24 cellular contexts compared by ENCODE assay signal in the genomic region with DNA sequence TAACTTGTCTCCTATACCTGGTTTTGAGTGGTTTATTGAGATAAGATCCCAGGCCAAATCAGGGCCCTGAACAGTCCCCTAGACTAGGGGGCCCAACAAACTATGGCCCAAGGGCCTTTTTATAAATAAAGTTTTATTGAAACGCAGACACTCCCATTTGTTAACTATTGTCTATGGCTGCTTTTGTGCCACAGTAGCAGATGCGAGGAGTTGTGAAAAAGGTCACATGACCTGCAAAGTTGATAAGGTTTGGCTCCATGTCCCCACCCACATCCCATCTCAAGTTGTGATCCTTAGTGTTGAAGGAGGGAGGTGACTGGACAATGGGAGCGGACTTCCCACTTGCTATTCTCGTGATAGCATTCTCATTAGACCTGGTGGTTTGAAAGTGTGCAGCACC. TPM values are rescaled to one million over a fixed set of nuclear protein-coding genes. Genes with fewer than 3 reads are reported as not detected.
DNase-seq lines count a peak whose midpoint lies in the region; ATAC-seq, FAIRE-seq and TF ChIP-seq lines count a peak whose summit lies in the region.
"Had no signal": no experiment of that assay in that cellular context is flagged by ENCODE, and none has a peak within 500 bp of the region (broad histone marks: within the 10 kb centered on the region; RNA-seq: fewer than 3 reads in every experiment).

No MANE protein-coding gene starts in this region.

- no peaks in the 10 kb centered on the region for H3K27me3 ChIP-seq in breast epithelium
- H3K27me3 ChIP-seq in GM12878 (replicated peaks in 1 of 2; ENCODE audit: control insufficient read depth in 2 of 2, insufficient read depth in 2 of 2, low read length in 1 of 2), result no peaks in the 10 kb centered on the region; a peak in 1 of 4 replicates
- H3K27me3 ChIP-seq in endodermal cell (ENCODE audit: control insufficient read depth, insufficient read depth, low read length, poor library complexity, severe bottlenecking), result no peaks in the 10 kb centered on the region
- H3K27me3 ChIP-seq in PC-9 (ENCODE audit: insufficient read depth, low read depth), result peaks cover 13% of the 10 kb centered on the region
- H3K27me3 ChIP-seq: BE2C; BLaER1 treated with 17β-estradiol and CSF1 and Interleukin-3, amounts not matched to agents 10 nM and 100 nM had no signal

- CTCF ChIA-PET in MCF 10A (lab: Yijun Ruan, JAX), result interaction anchor here (1.0 to 5.9 kb wide), 3 partner anchors 12 to 16 kb away, joined by 3 to 68 read pairs (median 4); no protein-coding TSS in a partner anchor
- CTCF ChIA-PET in GM12878 (lab: Yijun Ruan, JAX), result no interaction called here
- CTCF ChIA-PET in PC-9 (lab: Charles Lee), result no interaction called here

- H3K9me3 ChIP-seq in breast epithelium (no peaks in the 10 kb centered on the region), GM12878 (replicated peaks; ENCODE audit: control insufficient read depth, insufficient read depth, low read length) (no peaks in the 10 kb centered on the region; the same call in 2 of the 3 replicates), endodermal cell (ENCODE audit: control insufficient read depth, low read length) (peaks cover 7% of the 10 kb centered on the region), PC-9 (ENCODE audit: insufficient read depth, low read depth) (no peaks in the 10 kb centered on the region; the same call in 1 of the 2 replicates)
- H3K9me3 ChIP-seq: BE2C had no signal

- H2AFZ ChIP-seq in GM12878 (ENCODE audit: control insufficient read depth, low read depth, low read length), result no peak overlapping the region
- no peak overlapping the region for H2AFZ ChIP-seq in PC-9
- H2AFZ ChIP-seq: GM23248 had no signal

- SMC1A ChIA-PET in GM12878 (lab: Charles Lee; ENCODE audit: uncharacterized antibody, unreplicated experiment), result no interaction called here

- intact Hi-C loops in MCF 10A (cut with micrococcal nuclease), result no loop called here
- intact Hi-C loops in breast epithelium (cut with DNase I; ENCODE audit: low total_unique reads), result no loop called here
- intact Hi-C loops in GM12878 (cut with micrococcal nuclease; ENCODE audit: unreplicated experiment), result no loop called here
- intact Hi-C loops in PC-9 (cut with micrococcal nuclease; ENCODE audit: unreplicated experiment), result no loop called here

- H3K9me3 Mint-ChIP-seq in MCF 10A (ENCODE audit: unreplicated experiment), result peaks cover 11% of the 10 kb centered on the region
- H3K9me3 Mint-ChIP-seq in endodermal cell, result peaks cover 24% of the 10 kb centered on the region

- no peak overlapping the region for H3K4me3 ChIP-seq in breast epithelium
- no peak overlapping the region for H3K4me3 ChIP-seq in GM12878
- no peak overlapping the region for H3K4me3 ChIP-seq in endodermal cell (ENCODE audit: low read length)
- no peak overlapping the region for H3K4me3 ChIP-seq in PC-9
- H3K4me3 ChIP-seq: A549; BLaER1 treated with 17β-estradiol and CSF1 and Interleukin-3, amounts not matched to agents 10 nM and 100 nM; GM23248 had no signal

- RAD21 ChIA-PET in GM12878 (lab: Charles Lee; ENCODE audit: unreplicated experiment), result no interaction called here

- H3K9ac ChIP-seq in GM12878 (ENCODE audit: control insufficient read depth, insufficient read depth, low read length) (no peak overlapping the region), endodermal cell (ENCODE audit: extremely low read depth, low read length, poor library complexity, severe bottlenecking) (no peak overlapping the region)
- H3K9ac ChIP-seq: BLaER1 treated with 17β-estradiol and CSF1 and Interleukin-3, amounts not matched to agents 10 nM and 100 nM; GM23248 had no signal

- peaks cover 0 to 8% of the 10 kb centered on the region in 2 donors for H3K4me1 ChIP-seq in breast epithelium
- no peaks in the 10 kb centered on the region for H3K4me1 ChIP-seq in GM12878 (ENCODE audit: control insufficient read depth, insufficient read depth, low read length)
- no peaks in the 10 kb centered on the region for H3K4me1 ChIP-seq in endodermal cell (ENCODE audit: control insufficient read depth, insufficient read depth, low read length)
- no peaks in the 10 kb centered on the region for H3K4me1 ChIP-seq in PC-9 (replicated peaks; ENCODE audit: insufficient read depth)
- H3K4me1 ChIP-seq: BE2C; BLaER1 treated with 17β-estradiol and CSF1 and Interleukin-3, amounts not matched to agents 10 nM and 100 nM had no signal

- H3K27ac Mint-ChIP-seq in MCF 10A (ENCODE audit: low read depth, unreplicated experiment) (peak overlapping the region; percentile 43), endodermal cell (no peak overlapping the region)
- H3K27ac Mint-ChIP-seq: CD4-positive, alpha-beta T cell; CD8-positive, alpha-beta memory T cell had no signal

- 74% methylated on average over 4 of the region's 4 CpGs for WGBS in GM12878 (ENCODE audit: insufficient coverage, insufficient replicate concordance, low lambda C conversion rate, missing lambda C conversion rate)
- 79 to 82% methylated on average over 2 to 4 of the region's 4 CpGs for WGBS in endodermal cell (ENCODE audit: insufficient coverage in 1 of 2, insufficient read length in 1 of 2), 2 experiments

- H3K4me2 ChIP-seq in GM12878 (ENCODE audit: control insufficient read depth, insufficient read depth) (no peak overlapping the region), PC-9 (no peak overlapping the region)
- H3K4me2 ChIP-seq: A549; BLaER1 treated with 17β-estradiol and CSF1 and Interleukin-3, amounts not matched to agents 10 nM and 100 nM had no signal

- H3K27ac ChIP-seq in breast epithelium (no peak overlapping the region), GM12878 (ENCODE audit: control insufficient read depth, insufficient read depth) (no peak overlapping the region), endodermal cell (ENCODE audit: low read depth, low read length) (no peak overlapping the region), PC-9 (no peak overlapping the region)
- H3K27ac ChIP-seq: A549; BLaER1 treated with 17β-estradiol and CSF1 and Interleukin-3, amounts not matched to agents 10 nM and 100 nM; GM23248 had no signal

- TF ChIP-seq CTCF in MCF 10A (IDR thresholded peaks at IDR 0.05; ENCODE audit: unreplicated experiment) (no peak), breast epithelium (IDR thresholded peaks at IDR 0.05) (no peak), GM12878 (IDR thresholded peaks at IDR 0.05 in 2 of 3, conservative IDR thresholded peaks at IDR 0.05 in 1 of 3; ENCODE audit: control insufficient read depth in 2 of 3, extremely low read depth in 1 of 3, insufficient read depth in 1 of 3, low read depth in 3 of 3, low read length in 3 of 3) (no peak), endodermal cell (conservative IDR thresholded peaks at IDR 0.05) (no peak), PC-9 (conservative IDR thresholded peaks at IDR 0.05) (no peak)

- POLR2A ChIA-PET in MCF 10A (lab: Yijun Ruan, JAX) (interaction anchor here (3.4 to 5.8 kb wide), 2 partner anchors 11 to 13 kb away, joined by 26 to 40 read pairs; no protein-coding TSS in a partner anchor), GM12878 (lab: Charles Lee) (no interaction called here), PC-9 (lab: Charles Lee; ENCODE audit: unreplicated experiment) (no interaction called here)

- TF ChIP-seq POLR2A in breast epithelium (IDR thresholded peaks at IDR 0.05) (no peak), GM12878 (IDR thresholded peaks at IDR 0.05; ENCODE audit: low read depth, low read length) (no peak)

- no peak for FAIRE-seq in GM12878 (lab: Jason Lieb, UNC)
- FAIRE-seq: A549, D721Med, GM12892 had no signal

- DNase-seq in MCF 10A (ENCODE audit: unreplicated experiment), result no peak
- DNase-seq in breast epithelium (ENCODE audit: low spot score in 2 of 2), result no peak
- no peak for DNase-seq in GM12878 (ENCODE audit: low read depth, low spot score)
- DNase-seq in endodermal cell, result peak; percentile 18
- no peak for DNase-seq in PC-9
- DNase-seq: 8988T; ACHN; AML-193; BE2C; CD4-positive, alpha-beta T cell; CD8-positive, alpha-beta memory T cell; DMS 273 treated with DMSO at 0.1 percent for 48 hours; DMS79; EL; GF-D8; GM23248; H9 had no signal

- TF ChIP-seq EP300 in GM12878 (IDR thresholded peaks at IDR 0.05; ENCODE audit: borderline replicate concordance in 1 of 2, control insufficient read depth in 1 of 2, low read depth in 2 of 2, low read length in 2 of 2), result no peak

- H4K20me1 ChIP-seq in GM12878 (ENCODE audit: control insufficient read depth, insufficient read depth) (no peaks in the 10 kb centered on the region), PC-9 (ENCODE audit: insufficient read depth) (no peaks in the 10 kb centered on the region)
- H4K20me1 ChIP-seq: BLaER1 treated with 17β-estradiol and CSF1 and Interleukin-3, amounts not matched to agents 10 nM and 100 nM had no signal

- no peaks in the 10 kb centered on the region for H3K36me3 Mint-ChIP-seq in MCF 10A (ENCODE audit: insufficient read depth, unreplicated experiment)
- peaks cover 2% of the 10 kb centered on the region for H3K36me3 Mint-ChIP-seq in endodermal cell (ENCODE audit: low read depth)
- H3K36me3 Mint-ChIP-seq: CD14-positive monocyte had no signal

- BruUV-seq in MCF 10A (replicated peaks; lab: Mats Ljungman, UMichigan) (no TSS peak), GM12878 (replicated peaks; lab: Mats Ljungman, UMichigan) (no TSS peak), PC-9 (replicated peaks; lab: Mats Ljungman, UMichigan) (no TSS peak)

- no peak overlapping the region for H3K4me3 Mint-ChIP-seq in MCF 10A (ENCODE audit: unreplicated experiment)
- no peak overlapping the region for H3K4me3 Mint-ChIP-seq in endodermal cell
- H3K4me3 Mint-ChIP-seq: CD14-positive monocyte; CD4-positive, alpha-beta T cell; CD8-positive, alpha-beta memory T cell; H9 had no signal

- H3K4me1 Mint-ChIP-seq in MCF 10A (ENCODE audit: insufficient read depth, unreplicated experiment), result peaks cover 18% of the 10 kb centered on the region
- no peaks in the 10 kb centered on the region for H3K4me1 Mint-ChIP-seq in endodermal cell
- H3K4me1 Mint-ChIP-seq: CD8-positive, alpha-beta memory T cell had no signal

- ATAC-seq in GM12878 (no peak), HG03135 (IDR thresholded peaks at IDR 0.05; ENCODE audit: unreplicated experiment) (no peak)
- ATAC-seq: A549, HCT116 had no signal

- no peaks in the 10 kb centered on the region for H3K36me3 ChIP-seq in breast epithelium
- no peaks in the 10 kb centered on the region for H3K36me3 ChIP-seq in GM12878 (ENCODE audit: control insufficient read depth in 2 of 2, insufficient read depth in 2 of 2, low read length in 1 of 2)
- no peaks in the 10 kb centered on the region for H3K36me3 ChIP-seq in endodermal cell (ENCODE audit: control insufficient read depth, insufficient read depth, low read length)
- no peaks in the 10 kb centered on the region for H3K36me3 ChIP-seq in PC-9 (ENCODE audit: low read depth)
- H3K36me3 ChIP-seq: BE2C; BLaER1 treated with 17β-estradiol and CSF1 and Interleukin-3, amounts not matched to agents 10 nM and 100 nM had no signal

- no peaks in the 10 kb centered on the region for H3K9me2 ChIP-seq in PC-9 (ENCODE audit: insufficient read depth)

- in situ Hi-C loops in GM12878 (cut with MboI), result no loop called here

- H3K79me2 ChIP-seq in GM12878 (ENCODE audit: control insufficient read depth, insufficient read depth, low read length) (no peaks in the 10 kb centered on the region), PC-9 (ENCODE audit: low read depth) (no peaks in the 10 kb centered on the region)

- no peak for TF ChIP-seq RAD21 in GM12878 (IDR thresholded peaks at IDR 0.05; ENCODE audit: insufficient read depth, low read depth, low read length)

- H3K27me3 Mint-ChIP-seq in MCF 10A (ENCODE audit: insufficient read depth, unreplicated experiment) (no peaks in the 10 kb centered on the region), endodermal cell (ENCODE audit: insufficient read depth) (no peaks in the 10 kb centered on the region)
- H3K27me3 Mint-ChIP-seq: CD4-positive, alpha-beta T cell had no signal

- no peaks in the 10 kb centered on the region for H3F3A ChIP-seq in PC-9 (ENCODE audit: insufficient read depth, low read depth)

RNA-seq across cellular contexts. Expression of a gene that starts 29.5 kb away (rescaled TPM):
- 87.4 and 88.6 TPM in 2 replicates for total RNA-seq in MCF 10A (2022)
- total RNA-seq in breast epithelium, result 10 to 100 TPM; 27.5 to 47.8 (median 42.1) TPM
- total RNA-seq in GM12878 (2013; cell fraction: nucleolus; rRNA removed), result 2.4 and 3.1 TPM in 2 replicates
- 13.6 and 20.8 TPM in 2 replicates for total RNA-seq in GM12878 (2014; rRNA removed)
- 10.1 and 10.4 TPM in 2 replicates for total RNA-seq in GM12878 (2014; rRNA removed; fragmentation: Illumina TruSeq; extraction: Trizol)
- total RNA-seq in GM12878 (2021), result 35.8 and 40.9 TPM in 2 replicates
- 9.1 TPM for polyA plus RNA-seq in GM12878 (2011; ENCODE audit: low read depth)
- polyA plus RNA-seq in GM12878 (2011; rRNA removed), result 10.2 and 16.8 TPM in 2 replicates
- polyA plus RNA-seq in GM12878 (2011; cell fraction: cytosol; rRNA removed), result 6.1 and 6.3 TPM in 2 replicates
- 3.1 and 3.2 TPM in 2 replicates for polyA plus RNA-seq in GM12878 (2011; cell fraction: nucleus; rRNA removed)
- polyA plus RNA-seq in GM12878 (2012), result 14.8 and 19.9 TPM in 2 replicates
- polyA plus RNA-seq in GM12878 (2014; fragmentation: Illumina TruSeq; extraction: Trizol), result 12.3 and 14.5 TPM in 2 replicates
- polyA plus RNA-seq in GM12878 (2014; fragmentation: Nextera tagmentation; extraction: Ambion mirVana), result 1 to 10 TPM; 4.0 to 8.5 TPM
- polyA plus RNA-seq in GM12878 (2014; rRNA removed), result 31.4 and 32.2 TPM in 2 replicates
- polyA plus RNA-seq in GM12878 (2016; fragmentation: Nextera tagmentation; extraction: Ambion mirVana), result 10 to 100 TPM; 25.1 to 28.8 TPM
- polyA minus RNA-seq in GM12878 (2011; rRNA and poly(A)+ RNA removed), result 1.7 and 3.4 TPM in 2 replicates
- 1.1 and 3.4 TPM in 2 replicates for polyA minus RNA-seq in GM12878 (2011; cell fraction: cytosol; rRNA and poly(A)+ RNA removed)
- 1.3 and 3.2 TPM in 2 replicates for polyA minus RNA-seq in GM12878 (2011; cell fraction: nucleus; rRNA and poly(A)+ RNA removed)
- 10 to 100 TPM; 46.2 to 48.9 TPM for total RNA-seq in endodermal cell
- polyA plus RNA-seq in endodermal cell (2013, experiment 1 of 2), result 46.9 TPM
- 43.4 TPM for polyA plus RNA-seq in endodermal cell (2013, experiment 2 of 2)
- 29.0 and 33.7 TPM in 2 replicates for total RNA-seq in PC-9 (2021)
